1 cellular context compared by ENCODE assay signal in the genomic region with DNA sequence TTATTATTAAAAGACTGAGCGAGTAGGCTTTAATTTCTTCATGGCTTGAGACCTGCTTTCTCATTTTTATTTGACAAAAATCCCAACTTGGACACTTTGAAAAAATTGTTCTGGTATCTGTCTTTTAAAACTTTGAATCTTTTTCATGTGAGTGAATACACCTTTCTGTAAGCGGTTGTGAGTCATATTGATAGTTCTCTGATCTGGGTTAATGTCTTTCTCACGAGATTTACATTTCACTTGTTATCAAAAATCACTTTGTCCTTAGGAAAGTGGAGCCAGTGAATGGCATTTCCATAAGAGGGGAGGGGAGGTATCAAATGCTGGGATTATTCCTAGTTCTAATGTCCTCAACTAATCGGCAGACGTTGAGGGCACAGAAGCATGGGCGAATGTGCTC.
TF ChIP-seq lines count a peak whose summit lies in the region.

No MANE protein-coding gene starts in this region.

TF ChIP-seq in GM12878, 131 proteins besides CTCF, POLR2A, EP300 and RAD21 (continued from another document):
- no peak for TF ChIP-seq RELB (IDR thresholded peaks at IDR 0.05; ENCODE audit: low read depth)
- 0 out of 2 replicates have a peak, but pooled peaks have one; percentile 14 for TF ChIP-seq IRF4 (IDR thresholded peaks at IDR 0.05; ENCODE audit: low read depth, low read length)
- TF ChIP-seq RELA (IDR thresholded peaks at IDR 0.05; ENCODE audit: borderline replicate concordance, partially characterized antibody): no peak
- TF ChIP-seq ZNF24 (IDR thresholded peaks at IDR 0.05): peak; percentile 22; the same call in 1 of the 2 replicates
- TF ChIP-seq BHLHE40 (IDR thresholded peaks at IDR 0.05; ENCODE audit: borderline replicate concordance in 1 of 2, low read depth in 2 of 2, low read length in 1 of 2): peak in 1 of 2 experiments; percentile 56; a peak in 2 of 4 replicates
- TF ChIP-seq JUNB (IDR thresholded peaks at IDR 0.05): peak; percentile 79
